Comparison of ENCODE assay signal across 1 cellular context in genomic region chr6:135251416-135251815, GRCh38.
TF ChIP-seq lines count a peak whose summit lies in the region.

No MANE protein-coding gene starts in this region.

TF ChIP-seq in HepG2, 621 proteins besides CTCF, POLR2A, EP300 and RAD21 (continued from another document and continues in another):
- TF ChIP-seq NCOA2 (CRISPR knock-in tag; IDR thresholded peaks at IDR 0.05) (peak; percentile 72), RFX5 (IDR thresholded peaks at IDR 0.05; ENCODE audit: low read depth, low read length) (no peak), ZNF34 (CRISPR knock-in tag; IDR thresholded peaks at IDR 0.05; ENCODE audit: borderline replicate concordance) (no peak), RORA (CRISPR knock-in tag; IDR thresholded peaks at IDR 0.05) (no peak), ZNF556 (CRISPR knock-in tag; IDR thresholded peaks at IDR 0.05; ENCODE audit: borderline replicate concordance) (no peak), MED13 (CRISPR knock-in tag; IDR thresholded peaks at IDR 0.05) (no peak), FLYWCH1 (CRISPR knock-in tag; IDR thresholded peaks at IDR 0.05) (no peak), RCOR2 (CRISPR knock-in tag; IDR thresholded peaks at IDR 0.05) (no peak), GATAD2A (CRISPR knock-in tag; IDR thresholded peaks at IDR 0.05) (peak; percentile 50; the same call in 1 of the 2 replicates), ZBTB20 (CRISPR knock-in tag; IDR thresholded peaks at IDR 0.05; ENCODE audit: borderline replicate concordance, low read depth) (no peak), MEF2D (CRISPR knock-in tag; IDR thresholded peaks at IDR 0.05) (no peak), ZNF484 (CRISPR knock-in tag; IDR thresholded peaks at IDR 0.05; ENCODE audit: borderline replicate concordance, low read depth) (no peak), KLF9 (CRISPR knock-in tag; IDR thresholded peaks at IDR 0.05; ENCODE audit: low read depth) (no peak), CCAR2 (optimal IDR thresholded peaks at IDR 0.05; ENCODE audit: low read depth, low read length) (no peak), NFKBIZ (CRISPR knock-in tag; IDR thresholded peaks at IDR 0.05) (0 out of 2 replicates have a peak, but pooled peaks have one; percentile 27), ZNF605 (CRISPR knock-in tag; IDR thresholded peaks at IDR 0.05) (0 out of 2 replicates have a peak, but pooled peaks have one; percentile 39), RBFOX2 (IDR thresholded peaks at IDR 0.05; ENCODE audit: low read depth, low read length) (no peak), KDM4B (CRISPR knock-in tag; IDR thresholded peaks at IDR 0.05) (no peak), ZNF292 (CRISPR knock-in tag; IDR thresholded peaks at IDR 0.05; ENCODE audit: borderline replicate concordance, low read depth) (no peak), STAG1 (CRISPR knock-in tag; IDR thresholded peaks at IDR 0.05) (no peak), RBM39 (IDR thresholded peaks at IDR 0.05; ENCODE audit: low read depth, low read length, poor library complexity, severe bottlenecking) (no peak), ZNF761 (CRISPR knock-in tag; conservative IDR thresholded peaks at IDR 0.05) (no peak), POGZ (CRISPR knock-in tag; IDR thresholded peaks at IDR 0.05) (no peak), MAZ (IDR thresholded peaks at IDR 0.05; ENCODE audit: borderline replicate concordance, low read depth, low read length) (no peak), MAZ (CRISPR knock-in tag; IDR thresholded peaks at IDR 0.05; ENCODE audit: low read depth) (peak; percentile 43; the same call in 1 of the 2 replicates), GLI4 (CRISPR knock-in tag; IDR thresholded peaks at IDR 0.05; ENCODE audit: borderline replicate concordance) (no peak), TOE1 (CRISPR knock-in tag; IDR thresholded peaks at IDR 0.05) (no peak), MIXL1 (CRISPR knock-in tag; IDR thresholded peaks at IDR 0.05) (peak; percentile 19; the same call in 1 of the 2 replicates), ZFP1 (CRISPR knock-in tag; IDR thresholded peaks at IDR 0.05) (no peak), IKZF4 (CRISPR knock-in tag; IDR thresholded peaks at IDR 0.05; ENCODE audit: borderline replicate concordance, low read depth, not compliant biosample characterization) (no peak), CHD4 (IDR thresholded peaks at IDR 0.05; ENCODE audit: borderline replicate concordance, low read length) (no peak), ARID4A (CRISPR knock-in tag; IDR thresholded peaks at IDR 0.05; ENCODE audit: borderline replicate concordance) (no peak), ZNF503 (CRISPR knock-in tag; IDR thresholded peaks at IDR 0.05) (0 out of 2 replicates have a peak, but pooled peaks have one; percentile 17), LBX2 (CRISPR knock-in tag; IDR thresholded peaks at IDR 0.05; ENCODE audit: borderline replicate concordance) (no peak), HDAC6 (IDR thresholded peaks at IDR 0.05; ENCODE audit: low read depth, low read length) (no peak), E2F2 (CRISPR knock-in tag; IDR thresholded peaks at IDR 0.05; ENCODE audit: borderline replicate concordance) (no peak), SIN3A (IDR thresholded peaks at IDR 0.05; ENCODE audit: borderline replicate concordance, low read depth, low read length) (no peak), GZF1 (CRISPR knock-in tag; IDR thresholded peaks at IDR 0.05) (no peak), ZNF800 (CRISPR knock-in tag; IDR thresholded peaks at IDR 0.05) (no peak)
- TF ChIP-seq, protein P1, sequence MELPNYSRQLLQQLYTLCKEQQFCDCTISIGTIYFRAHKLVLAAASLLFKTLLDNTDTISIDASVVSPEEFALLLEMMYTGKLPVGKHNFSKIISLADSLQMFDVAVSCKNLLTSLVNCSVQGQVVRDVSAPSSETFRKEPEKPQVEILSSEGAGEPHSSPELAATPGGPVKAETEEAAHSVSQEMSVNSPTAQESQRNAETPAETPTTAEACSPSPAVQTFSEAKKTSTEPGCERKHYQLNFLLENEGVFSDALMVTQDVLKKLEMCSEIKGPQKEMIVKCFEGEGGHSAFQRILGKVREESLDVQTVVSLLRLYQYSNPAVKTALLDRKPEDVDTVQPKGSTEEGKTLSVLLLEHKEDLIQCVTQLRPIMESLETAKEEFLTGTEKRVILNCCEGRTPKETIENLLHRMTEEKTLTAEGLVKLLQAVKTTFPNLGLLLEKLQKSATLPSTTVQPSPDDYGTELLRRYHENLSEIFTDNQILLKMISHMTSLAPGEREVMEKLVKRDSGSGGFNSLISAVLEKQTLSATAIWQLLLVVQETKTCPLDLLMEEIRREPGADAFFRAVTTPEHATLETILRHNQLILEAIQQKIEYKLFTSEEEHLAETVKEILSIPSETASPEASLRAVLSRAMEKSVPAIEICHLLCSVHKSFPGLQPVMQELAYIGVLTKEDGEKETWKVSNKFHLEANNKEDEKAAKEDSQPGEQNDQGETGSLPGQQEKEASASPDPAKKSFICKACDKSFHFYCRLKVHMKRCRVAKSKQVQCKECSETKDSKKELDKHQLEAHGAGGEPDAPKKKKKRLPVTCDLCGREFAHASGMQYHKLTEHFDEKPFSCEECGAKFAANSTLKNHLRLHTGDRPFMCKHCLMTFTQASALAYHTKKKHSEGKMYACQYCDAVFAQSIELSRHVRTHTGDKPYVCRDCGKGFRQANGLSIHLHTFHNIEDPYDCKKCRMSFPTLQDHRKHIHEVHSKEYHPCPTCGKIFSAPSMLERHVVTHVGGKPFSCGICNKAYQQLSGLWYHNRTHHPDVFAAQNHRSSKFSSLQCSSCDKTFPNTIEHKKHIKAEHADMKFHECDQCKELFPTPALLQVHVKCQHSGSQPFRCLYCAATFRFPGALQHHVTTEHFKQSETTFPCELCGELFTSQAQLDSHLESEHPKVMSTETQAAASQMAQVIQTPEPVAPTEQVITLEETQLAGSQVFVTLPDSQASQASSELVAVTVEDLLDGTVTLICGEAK (IDR thresholded peaks at IDR 0.05): no peak
- TF ChIP-seq, protein P1 (CRISPR knock-in tag; IDR thresholded peaks at IDR 0.05): no peak
- TF ChIP-seq, protein P2, sequence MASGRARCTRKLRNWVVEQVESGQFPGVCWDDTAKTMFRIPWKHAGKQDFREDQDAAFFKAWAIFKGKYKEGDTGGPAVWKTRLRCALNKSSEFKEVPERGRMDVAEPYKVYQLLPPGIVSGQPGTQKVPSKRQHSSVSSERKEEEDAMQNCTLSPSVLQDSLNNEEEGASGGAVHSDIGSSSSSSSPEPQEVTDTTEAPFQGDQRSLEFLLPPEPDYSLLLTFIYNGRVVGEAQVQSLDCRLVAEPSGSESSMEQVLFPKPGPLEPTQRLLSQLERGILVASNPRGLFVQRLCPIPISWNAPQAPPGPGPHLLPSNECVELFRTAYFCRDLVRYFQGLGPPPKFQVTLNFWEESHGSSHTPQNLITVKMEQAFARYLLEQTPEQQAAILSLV (CRISPR knock-in tag; IDR thresholded peaks at IDR 0.05; ENCODE audit: borderline replicate concordance): no peak
